Comparison of ENCODE assay signal across 11 cellular contexts in genomic region chr1:219798283-219799030, GRCh38.
DNase-seq lines count a peak whose midpoint lies in the region; ATAC-seq lines count a peak whose summit lies in the region.
"Had no signal": no experiment of that assay in that cellular context is flagged by ENCODE, and none has a peak within 500 bp of the region (broad histone marks: within the 10 kb centered on the region; RNA-seq: fewer than 3 reads in every experiment).

No MANE protein-coding gene starts in this region.

- ATAC-seq in GM18868 (IDR thresholded peaks at IDR 0.05; ENCODE audit: unreplicated experiment) (peak; percentile 58), HG03060 (IDR thresholded peaks at IDR 0.05; ENCODE audit: low read depth, unreplicated experiment) (peak; percentile 41), GM21381 (IDR thresholded peaks at IDR 0.05; ENCODE audit: unreplicated experiment) (no peak)

- DNase-seq in amniotic epithelial cell (ENCODE audit: low read depth) (peak; percentile 57), renal cortical epithelial cell (ENCODE audit: low read depth) (peak; percentile 56), NCI-H2171 treated with DMSO at 0.1 percent for 48 hours (lab: John Stamatoyannopoulos, UW) (no peak)
- DNase-seq in stimulated activated CD4-positive, alpha-beta T cell treated with anti-CD3 and anti-CD28 coated beads, Interleukin-2, amount 100 ng/mL, for 24 hours = no peak
- DNase-seq: activated gamma-delta T cell treated with Interleukin-2 at 50 U/mL for 16 hours, NCI-H345, T-helper 9 cell, upper lobe of left lung had no signal

Comparison
In these comparisons a context has a peak if more than half of its experiments do, and no peak if none do; other contexts are left out.
1. DNase-seq: peak in amniotic epithelial cell (single experiment) and renal cortical epithelial cell (single experiment); none in stimulated activated CD4-positive, alpha-beta T cell treated with anti-CD3 and anti-CD28 coated beads, Interleukin-2, amount 100 ng/mL, for 24 hours (0 of 2) and NCI-H2171 treated with DMSO at 0.1 percent for 48 hours (single experiment).